In the genomic region with DNA sequence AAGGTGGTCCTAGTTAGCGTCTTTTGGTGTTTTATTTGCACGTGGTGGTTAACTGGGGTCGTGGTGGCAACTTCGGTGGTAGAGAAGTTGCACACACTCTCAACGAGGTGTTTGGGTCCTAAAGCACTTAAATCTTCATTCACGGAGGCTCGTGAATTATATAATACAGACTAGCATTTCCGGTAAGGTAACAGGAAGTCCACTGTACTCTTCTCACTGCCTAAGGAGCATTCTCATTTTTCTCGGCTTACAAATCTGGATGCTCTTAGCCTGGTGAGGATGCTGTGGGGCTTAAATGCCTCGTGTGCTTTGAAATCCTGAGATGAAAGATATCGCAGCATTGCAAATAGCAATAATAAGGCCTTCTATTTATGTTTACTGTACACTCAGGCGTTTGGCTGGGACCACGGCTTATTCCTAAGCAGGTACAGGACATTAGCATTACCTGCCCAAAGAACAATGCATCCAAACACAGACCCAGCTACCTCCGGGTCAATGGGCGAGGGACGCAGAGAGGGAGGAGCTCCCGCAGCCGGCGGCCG, we compare ENCODE assay signal across 8 cellular contexts. TPM values are rescaled to one million over a fixed set of nuclear protein-coding genes. Genes with fewer than 3 reads are reported as not detected.
DNase-seq lines count a peak whose midpoint lies in the region; ATAC-seq, FAIRE-seq and TF ChIP-seq lines count a peak whose summit lies in the region.

No MANE protein-coding gene starts in this region.

- peak overlapping the region; percentile 95 to 99 (median 99) for H3K27ac Mint-ChIP-seq in CD4-positive, alpha-beta memory T cell

- SMC1A ChIA-PET in GM12878 (lab: Charles Lee; ENCODE audit: uncharacterized antibody, unreplicated experiment) = interaction anchor here (1.0 to 4.2 kb wide), 6 partner anchors 11 to 184 kb away, joined by 3 to 31 read pairs (median 6); no protein-coding TSS in a partner anchor

- CTCF ChIA-PET in CD4-positive, alpha-beta memory T cell (lab: Charles Lee; ENCODE audit: partially characterized antibody) = interaction anchor here (2.8 kb wide), 1 partner anchor 170 kb away, joined by 10 read pairs; a partner anchor contains a TSS
- CTCF ChIA-PET in GM12878 (lab: Yijun Ruan, JAX) = interaction anchor here (0.7 to 2.1 kb wide), 7 partner anchors 10 to 1082 kb away, joined by 3 to 11 read pairs (median 3); no protein-coding TSS in a partner anchor

- in situ Hi-C loops in GM12878 (cut with MboI) = no loop called here

- ATAC-seq in GM12878 (peak; percentile 62), GM19035 (IDR thresholded peaks at IDR 0.05; ENCODE audit: unreplicated experiment) (no peak)

- peak overlapping the region; percentile 91 for H3K4me2 ChIP-seq in GM12878 (ENCODE audit: control insufficient read depth, insufficient read depth)

- H3K9me3 Mint-ChIP-seq in CD4-positive, alpha-beta memory T cell = no peaks in the 10 kb centered on the region

- no peak for TF ChIP-seq RAD21 in GM12878 (IDR thresholded peaks at IDR 0.05; ENCODE audit: insufficient read depth, low read depth, low read length)

- DNase-seq in CD4-positive, alpha-beta memory T cell = peak; percentile 40 to 55 (median 48)
- DNase-seq in GM20000 (ENCODE audit: low spot score) (peak; percentile 45), NCI-H526 (lab: John Stamatoyannopoulos, UW) (peak; percentile 30 to 40), GM12878 (ENCODE audit: low read depth, low spot score) (no peak), kidney (no peak)
- DNase-seq in stimulated activated CD4-positive, alpha-beta T cell treated with anti-CD3 and anti-CD28 coated beads, Interleukin-15, amount 100 ng/mL, for 24 hours = no peak

- H3K4me1 ChIP-seq in CD4-positive, alpha-beta memory T cell (ENCODE audit: insufficient read depth, low read length) = peaks cover 67% of the 10 kb centered on the region
- H3K4me1 ChIP-seq in GM12878 (ENCODE audit: control insufficient read depth, insufficient read depth, low read length) = peaks cover 23% of the 10 kb centered on the region
- peaks cover 11 to 18% of the 10 kb centered on the region in 2 donors for H3K4me1 ChIP-seq in kidney (ENCODE audit: control insufficient read depth in 1 of 2, insufficient read depth in 1 of 2, low read depth in 1 of 2, low read length in 2 of 2)
- peaks cover 4 to 32% (median 28%) of the 10 kb centered on the region in 5 donors for H3K4me1 ChIP-seq in subcutaneous abdominal adipose tissue (ENCODE audit: control insufficient read depth in 5 of 5, insufficient read depth in 5 of 5, low read length in 5 of 5)

- no peak for TF ChIP-seq POLR2A in GM12878 (IDR thresholded peaks at IDR 0.05; ENCODE audit: low read depth, low read length)

- no peaks in the 10 kb centered on the region for H3K9me3 ChIP-seq in CD4-positive, alpha-beta memory T cell (ENCODE audit: control insufficient read depth in 1 of 2, low read length in 2 of 2)
- H3K9me3 ChIP-seq in GM12878 (replicated peaks; ENCODE audit: control insufficient read depth, insufficient read depth, low read length) (no peaks in the 10 kb centered on the region), kidney (ENCODE audit: control insufficient read depth in 1 of 2, low read length in 2 of 2) (no peaks in the 10 kb centered on the region), subcutaneous abdominal adipose tissue (ENCODE audit: control insufficient read depth in 5 of 5, low read length in 5 of 5) (no peaks in the 10 kb centered on the region)

- FAIRE-seq in GM12878 (lab: Jason Lieb, UNC) (peak; percentile 35), kidney (lab: Jason Lieb, UNC) (no peak)

- 2% methylated on average over 20 of the region's 20 CpGs for WGBS in GM12878 (ENCODE audit: insufficient coverage, insufficient replicate concordance, low lambda C conversion rate, missing lambda C conversion rate)

- intact Hi-C loops in CD4-positive, alpha-beta memory T cell (cut with micrococcal nuclease) = loop anchor here (2.0 to 5.0 kb wide), 3 partner anchors 350 to 1638 kb away; a partner anchor contains a TSS
- intact Hi-C loops in GM12878 (cut with micrococcal nuclease; ENCODE audit: unreplicated experiment) (loop anchor here (1.0 to 5.0 kb wide), 2 partner anchors 9 to 170 kb away; a partner anchor contains a TSS), kidney (cut with DNase I) (no loop called here)

- no peaks in the 10 kb centered on the region for H4K20me1 ChIP-seq in GM12878 (ENCODE audit: control insufficient read depth, insufficient read depth)

- RAD21 ChIA-PET in GM12878 (lab: Charles Lee; ENCODE audit: unreplicated experiment) = interaction anchor here (0.9 to 4.6 kb wide), 9 partner anchors 10 to 1125 kb away, joined by 3 to 29 read pairs (median 5); no protein-coding TSS in a partner anchor

- BruUV-seq in GM12878 (replicated peaks; lab: Mats Ljungman, UMichigan) = no TSS peak

- H3K4me3 Mint-ChIP-seq in CD4-positive, alpha-beta memory T cell = peak overlapping the region; percentile 89 to 98 (median 95)

- H3K9ac ChIP-seq in GM12878 (ENCODE audit: control insufficient read depth, insufficient read depth, low read length) (peak overlapping the region; percentile 95), kidney (ENCODE audit: low read length in 2 of 2) (peak overlapping the region; percentile 45 to 60), subcutaneous abdominal adipose tissue (ENCODE audit: low read length in 5 of 5) (peak overlapping the region; percentile 81 to 96 (median 95))

- H3K27me3 ChIP-seq in CD4-positive, alpha-beta memory T cell (ENCODE audit: insufficient read depth, low read length) = no peaks in the 10 kb centered on the region
- H3K27me3 ChIP-seq in GM12878 (replicated peaks in 1 of 2; ENCODE audit: control insufficient read depth in 2 of 2, insufficient read depth in 2 of 2, low read length in 1 of 2) (no peaks in the 10 kb centered on the region), subcutaneous abdominal adipose tissue (ENCODE audit: control insufficient read depth in 5 of 5, insufficient read depth in 4 of 5, low read length in 5 of 5) (no peaks in the 10 kb centered on the region)

- H3K4me3 ChIP-seq in CD4-positive, alpha-beta memory T cell (ENCODE audit: low read length in 2 of 2) = peak overlapping the region; percentile 85 to 95
- H3K4me3 ChIP-seq in GM12878 = peak overlapping the region; percentile 88
- H3K4me3 ChIP-seq in kidney (ENCODE audit: low read length in 2 of 2) = peak overlapping the region; percentile 76 to 91
- peak overlapping the region; percentile 83 to 93 (median 89) for H3K4me3 ChIP-seq in subcutaneous abdominal adipose tissue (ENCODE audit: low read depth in 1 of 5, low read length in 5 of 5)

- no peaks in the 10 kb centered on the region for H3K27me3 Mint-ChIP-seq in CD4-positive, alpha-beta memory T cell

- POLR2A ChIA-PET in CD4-positive, alpha-beta memory T cell (lab: Charles Lee; ENCODE audit: partially characterized antibody) = interaction anchor here (0.7 to 2.9 kb wide), 16 partner anchors 9 to 1413 kb away, joined by 3 to 23 read pairs (median 5); a partner anchor contains a TSS
- POLR2A ChIA-PET in GM12878 (lab: Charles Lee) = interaction anchor here (0.8 to 2.1 kb wide), 5 partner anchors 9 to 169 kb away, joined by 3 to 7 read pairs (median 4); no protein-coding TSS in a partner anchor

- peaks cover 25% of the 10 kb centered on the region for H3K36me3 ChIP-seq in CD4-positive, alpha-beta memory T cell (ENCODE audit: insufficient read depth, low read length)
- peaks cover 3 to 20% of the 10 kb centered on the region in 2 experiments for H3K36me3 ChIP-seq in GM12878 (ENCODE audit: control insufficient read depth in 2 of 2, insufficient read depth in 2 of 2, low read length in 1 of 2)
- peaks cover 6 to 18% of the 10 kb centered on the region in 2 donors for H3K36me3 ChIP-seq in kidney (ENCODE audit: control insufficient read depth in 1 of 2, insufficient read depth in 2 of 2, low read length in 2 of 2)
- H3K36me3 ChIP-seq in subcutaneous abdominal adipose tissue (ENCODE audit: control insufficient read depth in 5 of 5, insufficient read depth in 5 of 5, low read length in 5 of 5) = peaks cover 9 to 28% (median 16%) of the 10 kb centered on the region in 5 donors

- H3K36me3 Mint-ChIP-seq in CD4-positive, alpha-beta memory T cell = peaks cover 20 to 41% of the 10 kb centered on the region in 2 donors

- peak overlapping the region; percentile 91 for H3K27ac ChIP-seq in CD4-positive, alpha-beta memory T cell (ENCODE audit: low read depth, low read length)
- peak overlapping the region; percentile 98 for H3K27ac ChIP-seq in GM12878 (ENCODE audit: control insufficient read depth, insufficient read depth)
- H3K27ac ChIP-seq in kidney (ENCODE audit: low read depth in 2 of 2, low read length in 2 of 2) = peak overlapping the region; percentile 96 to 97
- peak overlapping the region; percentile 95 for H3K27ac ChIP-seq in subcutaneous abdominal adipose tissue (ENCODE audit: low read depth, low read length)

- peak overlapping the region; percentile 21; the same call in 1 of the 2 replicates for H2AFZ ChIP-seq in GM12878 (ENCODE audit: control insufficient read depth, low read depth, low read length)

- H3K79me2 ChIP-seq in GM12878 (ENCODE audit: control insufficient read depth, insufficient read depth, low read length) = peaks cover 65% of the 10 kb centered on the region

- TF ChIP-seq EP300 in GM12878 (IDR thresholded peaks at IDR 0.05; ENCODE audit: borderline replicate concordance in 1 of 2, control insufficient read depth in 1 of 2, low read depth in 2 of 2, low read length in 2 of 2) = no peak

- no peak for TF ChIP-seq CTCF in GM20000 (IDR thresholded peaks at IDR 0.05; ENCODE audit: extremely low read depth, missing control alignments)
- TF ChIP-seq CTCF in GM12878 (IDR thresholded peaks at IDR 0.05 in 2 of 3, conservative IDR thresholded peaks at IDR 0.05 in 1 of 3; ENCODE audit: control insufficient read depth in 2 of 3, extremely low read depth in 1 of 3, insufficient read depth in 1 of 3, low read depth in 3 of 3, low read length in 3 of 3) = no peak
- TF ChIP-seq CTCF in kidney (IDR thresholded peaks at IDR 0.05; ENCODE audit: borderline replicate concordance, extremely low read depth, insufficient read depth) = no peak

- H3K4me1 Mint-ChIP-seq in CD4-positive, alpha-beta memory T cell = peaks cover 36 to 79% (median 56%) of the 10 kb centered on the region in 4 donors

RNA-seq across cellular contexts. Expression of a gene that starts 1.0 kb away (rescaled TPM):
- total RNA-seq in CD4-positive, alpha-beta memory T cell = 10 to 100 TPM; 73.2 to 79.5 TPM
- polyA plus RNA-seq in CD4-positive, alpha-beta memory T cell = 10 to 100 TPM; 79.2 to 95.6 TPM
- total RNA-seq in GM12878 (2013; cell fraction: nucleolus; rRNA removed) = 54.2 and 54.9 TPM in 2 replicates
- total RNA-seq in GM12878 (2014; rRNA removed) (58.6 and 74.7 TPM in 2 replicates), GM12878 (2014; rRNA removed; fragmentation: Illumina TruSeq; extraction: Trizol) (74.5 and 75.6 TPM in 2 replicates), GM12878 (2021) (71.8 and 74.1 TPM in 2 replicates), kidney (54.4 TPM)
- 32.3 TPM for polyA plus RNA-seq in GM12878 (2011; ENCODE audit: low read depth)
- polyA plus RNA-seq in GM12878 (2011; rRNA removed) (26.2 and 37.4 TPM in 2 replicates), GM12878 (2014; fragmentation: Illumina TruSeq; extraction: Trizol) (57.7 and 67.2 TPM in 2 replicates), GM12878 (2014; fragmentation: Nextera tagmentation; extraction: Ambion mirVana) (10 to 100 TPM; 40.4 to 43.5 TPM), GM12878 (2014; rRNA removed) (33.6 and 33.8 TPM in 2 replicates), GM12878 (2016; fragmentation: Nextera tagmentation; extraction: Ambion mirVana) (10 to 100 TPM; 94.4 to 96.4 TPM), kidney (ENCODE audit: insufficient read depth, low read depth, low replicate concordance) (47.3 TPM)
- 7.6 and 9.1 TPM in 2 replicates for polyA plus RNA-seq in GM12878 (2011; cell fraction: cytosol; rRNA removed)
- polyA plus RNA-seq in GM12878 (2011; cell fraction: nucleus; rRNA removed) = 14.8 and 20.9 TPM in 2 replicates
- polyA plus RNA-seq in GM12878 (2012) = 35.2 and 43.8 TPM in 2 replicates
- polyA minus RNA-seq in GM12878 (2011; rRNA and poly(A)+ RNA removed) = 30.4 and 50.9 TPM in 2 replicates
- 22.9 and 23.4 TPM in 2 replicates for polyA minus RNA-seq in GM12878 (2011; cell fraction: cytosol; rRNA and poly(A)+ RNA removed)
- polyA minus RNA-seq in GM12878 (2011; cell fraction: nucleus; rRNA and poly(A)+ RNA removed) = 17.0 and 23.0 TPM in 2 replicates

Comparison
In these comparisons a context has a peak if more than half of its experiments do, and no peak if none do; other contexts are left out.
1. DNase-seq: peak in CD4-positive, alpha-beta memory T cell (5 of 5), GM20000 (single experiment) and NCI-H526 (2 of 2); none in GM12878 (single experiment), kidney (single experiment) and stimulated activated CD4-positive, alpha-beta T cell treated with anti-CD3 and anti-CD28 coated beads, Interleukin-15, amount 100 ng/mL, for 24 hours (single experiment).
2. Peak in every context shown above with its lines, with median percentiles within 50 percentile points of each other: H3K27ac ChIP-seq, H3K4me3 ChIP-seq and H3K9ac ChIP-seq.